15 cellular contexts compared by ENCODE assay signal in the genomic region with DNA sequence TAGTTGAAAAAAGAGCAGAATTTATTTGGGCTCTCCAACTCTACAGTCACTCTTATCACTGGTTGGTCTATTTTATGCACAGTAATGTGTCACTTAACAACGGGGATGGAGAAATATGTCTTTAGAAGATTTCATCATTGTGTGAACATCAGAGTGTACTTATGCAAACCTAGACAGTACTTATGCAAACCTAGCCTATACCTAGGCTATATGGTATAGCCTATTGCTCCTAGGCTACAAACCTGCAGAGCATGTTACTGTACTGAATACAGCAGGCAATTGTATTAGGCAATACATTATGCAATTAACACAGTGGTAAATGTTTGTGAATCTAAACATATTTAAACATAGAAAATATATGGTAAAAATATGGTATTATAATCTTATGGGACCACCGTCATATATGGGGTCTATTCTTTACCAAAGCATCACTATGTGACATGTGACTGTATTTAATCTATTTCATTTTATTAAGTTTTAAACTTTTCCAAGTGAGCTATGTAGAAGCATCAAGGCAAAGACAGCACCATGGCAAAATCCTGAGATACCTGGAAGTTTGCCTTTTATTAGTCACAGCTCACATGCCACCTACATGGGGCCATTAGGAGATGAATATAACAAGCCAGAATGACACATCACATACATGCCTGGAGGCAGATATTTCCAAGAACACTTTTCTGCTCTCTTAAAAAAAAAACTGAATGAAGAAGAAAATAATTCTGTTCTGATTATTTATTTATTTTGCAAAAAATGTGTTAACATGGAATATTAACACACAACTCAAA.
DNase-seq lines count a peak whose midpoint lies in the region; ATAC-seq, FAIRE-seq and TF ChIP-seq lines count a peak whose summit lies in the region.
"Had no signal": no experiment of that assay in that cellular context is flagged by ENCODE, and none has a peak within 500 bp of the region (broad histone marks: within the 10 kb centered on the region; RNA-seq: fewer than 3 reads in every experiment).

No MANE protein-coding gene starts in this region.

- H2BK120ac ChIP-seq in IMR-90 (ENCODE audit: low read depth, low read length) (no peak overlapping the region), trophoblast cell (ENCODE audit: insufficient read depth, low read length, poor library complexity) (no peak overlapping the region)

- no peak overlapping the region for H3K23ac ChIP-seq in IMR-90 (ENCODE audit: low read depth, low read length)
- H3K23ac ChIP-seq in trophoblast cell (ENCODE audit: low read length) = no peak overlapping the region

- BruUV-seq in IMR-90 (replicated peaks; lab: Mats Ljungman, UMichigan) = no TSS peak
- BruUV-seq in Calu3 (replicated peaks; lab: Mats Ljungman, UMichigan) = no TSS peak

- H3K27me3 ChIP-seq in IMR-90 (ENCODE audit: control insufficient read depth, insufficient read depth, low read length) (no peaks in the 10 kb centered on the region), bronchial epithelial cell (ENCODE audit: control insufficient read depth, insufficient read depth, low read length) (no peaks in the 10 kb centered on the region), trophoblast cell (ENCODE audit: insufficient read depth, low read length) (no peaks in the 10 kb centered on the region)
- H3K27me3 ChIP-seq: BLaER1 had no signal

- H3K14ac ChIP-seq in IMR-90 (replicated peaks; ENCODE audit: low read depth, low read length) (no peak overlapping the region), trophoblast cell (ENCODE audit: low read length) (no peak overlapping the region)

- CTCF ChIA-PET in IMR-90 (lab: Yijun Ruan, JAX) (no interaction called here), Calu3 (lab: Charles Lee) (interaction anchor here (1.2 kb wide), 1 partner anchor 13 kb away, joined by 3 read pairs; no protein-coding TSS in a partner anchor)

- H3K4me3 Mint-ChIP-seq in Calu3 (ENCODE audit: low read depth, unreplicated experiment) = no peak overlapping the region
- H3K4me3 Mint-ChIP-seq: GM23338, IgD-negative memory B cell had no signal

- no peak overlapping the region for H2AK9ac ChIP-seq in IMR-90 (replicated peaks; ENCODE audit: low read depth, low read length, poor library complexity)

- H3K79me2 ChIP-seq in trophoblast cell (ENCODE audit: control insufficient read depth, insufficient read depth, low read length, poor library complexity) = no peaks in the 10 kb centered on the region

- no peak for TF ChIP-seq RAD21 in IMR-90 (IDR thresholded peaks at IDR 0.05; ENCODE audit: low read length)

- H2AFZ ChIP-seq in IMR-90 (replicated peaks; ENCODE audit: low read length, poor library complexity) (no peak overlapping the region), trophoblast cell (ENCODE audit: insufficient read depth, low read length, poor library complexity) (no peak overlapping the region)
- H2AFZ ChIP-seq: GM23338 had no signal

- no peak overlapping the region for H2BK20ac ChIP-seq in IMR-90 (ENCODE audit: low read depth, low read length)

- H3K79me1 ChIP-seq in IMR-90 (ENCODE audit: low read depth in 1 of 2, low read length in 2 of 2) (no peaks in the 10 kb centered on the region), trophoblast cell (ENCODE audit: low read length) (no peaks in the 10 kb centered on the region)

- H2BK12ac ChIP-seq in trophoblast cell (ENCODE audit: low read length) = no peak overlapping the region

- H3K4ac ChIP-seq in IMR-90 (ENCODE audit: low read depth, low read length) (no peak overlapping the region), trophoblast cell (ENCODE audit: low read depth, low read length) (no peak overlapping the region)

- H4K91ac ChIP-seq in IMR-90 (ENCODE audit: insufficient read depth, low read depth, low read length) = no peak overlapping the region
- no peak overlapping the region for H4K91ac ChIP-seq in trophoblast cell (ENCODE audit: low read depth, low read length)

- no peak for TF ChIP-seq POLR2A in IMR-90 (IDR thresholded peaks at IDR 0.05; ENCODE audit: low read depth, low read length)

- H3K9ac ChIP-seq in IMR-90 (ENCODE audit: low read depth, low read length) (no peak overlapping the region), trophoblast cell (ENCODE audit: low read length) (no peak overlapping the region)
- H3K9ac ChIP-seq: BLaER1 had no signal

- no peak overlapping the region for H4K8ac ChIP-seq in IMR-90 (ENCODE audit: low read depth in 2 of 2, low read length in 2 of 2)
- H4K8ac ChIP-seq in trophoblast cell (ENCODE audit: low read depth, low read length) = no peak overlapping the region

- intact Hi-C loops in IMR-90 (cut with micrococcal nuclease) = no loop called here
- intact Hi-C loops in Calu3 (cut with micrococcal nuclease; ENCODE audit: unreplicated experiment) = no loop called here

- H3K36me3 ChIP-seq in IMR-90 (ENCODE audit: control insufficient read depth, insufficient read depth, low read length) (no peaks in the 10 kb centered on the region), bronchial epithelial cell (ENCODE audit: control insufficient read depth, insufficient read depth, low read length) (no peaks in the 10 kb centered on the region), trophoblast cell (ENCODE audit: control insufficient read depth in 1 of 2, insufficient read depth in 2 of 2, low read length in 2 of 2) (no peaks in the 10 kb centered on the region)
- H3K36me3 ChIP-seq: BLaER1 had no signal

- dilution Hi-C loops in IMR-90 (cut with HindIII; ENCODE audit: low sequenced_read_pairs, unreplicated experiment) = no loop called here

- in situ Hi-C loops in IMR-90 (cut with MboI; ENCODE audit: low sequenced_read_pairs) = no loop called here

- no peak overlapping the region for H3K27ac ChIP-seq in IMR-90 (ENCODE audit: insufficient read depth, low read length)
- no peak overlapping the region for H3K27ac ChIP-seq in trophoblast cell (ENCODE audit: low read depth, low read length)
- H3K27ac ChIP-seq: 22Rv1, BLaER1 had no signal

- no peaks in the 10 kb centered on the region for H3K27me3 Mint-ChIP-seq in Calu3 (ENCODE audit: unreplicated experiment)
- H3K27me3 Mint-ChIP-seq: IgD-negative memory B cell had no signal

- H3K27ac Mint-ChIP-seq in Calu3 (ENCODE audit: unreplicated experiment) = no peak overlapping the region
- H3K27ac Mint-ChIP-seq: GM23338, IgD-negative memory B cell had no signal

- H2BK5ac ChIP-seq in IMR-90 (ENCODE audit: low read depth, low read length, poor library complexity, severe bottlenecking) = no peak overlapping the region
- no peak overlapping the region for H2BK5ac ChIP-seq in trophoblast cell (ENCODE audit: low read depth, low read length, poor library complexity)

- H3K4me2 ChIP-seq in IMR-90 (ENCODE audit: low read depth, low read length) (no peak overlapping the region), trophoblast cell (ENCODE audit: low read length) (no peak overlapping the region)
- H3K4me2 ChIP-seq: BLaER1, GM23338 had no signal

- no peak for ATAC-seq in IMR-90 (ENCODE audit: low read depth)
- ATAC-seq: GM12878, GM23338 had no signal

- no peak overlapping the region for H3K18ac ChIP-seq in IMR-90 (ENCODE audit: low read depth, low read length)
- H3K18ac ChIP-seq in trophoblast cell (ENCODE audit: low read length) = no peak overlapping the region

- no peak overlapping the region for H4K12ac ChIP-seq in trophoblast cell (ENCODE audit: low read depth, low read length)

- H3K36me3 Mint-ChIP-seq in Calu3 (ENCODE audit: insufficient read depth, unreplicated experiment) = no peaks in the 10 kb centered on the region

- FAIRE-seq in bronchial epithelial cell (lab: Jason Lieb, UNC) = no peak
- FAIRE-seq: GM12878, GM18507 had no signal

- H3K4me1 Mint-ChIP-seq in Calu3 (ENCODE audit: low read depth, unreplicated experiment) = peaks cover 9% of the 10 kb centered on the region

- no peak overlapping the region for H2AK5ac ChIP-seq in IMR-90 (ENCODE audit: low read depth, low read length)
- no peak overlapping the region for H2AK5ac ChIP-seq in trophoblast cell (ENCODE audit: low read length)

- no peaks in the 10 kb centered on the region for H3K9me1 ChIP-seq in IMR-90 (ENCODE audit: insufficient read depth, low read length)

- H3K9me3 Mint-ChIP-seq in Calu3 (ENCODE audit: low read depth, unreplicated experiment) = peaks cover 2% of the 10 kb centered on the region
- H3K9me3 Mint-ChIP-seq: GM23338, IgD-negative memory B cell had no signal

- no peak overlapping the region for H2BK15ac ChIP-seq in IMR-90 (ENCODE audit: low read depth, low read length)

- TF ChIP-seq CTCF in IMR-90 (conservative IDR thresholded peaks at IDR 0.05; ENCODE audit: low read depth, low read length) (no peak), bronchial epithelial cell (IDR thresholded peaks at IDR 0.05; ENCODE audit: insufficient read depth, low read length, severe bottlenecking) (no peak), Calu3 (IDR thresholded peaks at IDR 0.05; ENCODE audit: unreplicated experiment) (no peak)

- POLR2A ChIA-PET in IMR-90 (lab: Charles Lee; ENCODE audit: unreplicated experiment) = no interaction called here

- no peak overlapping the region for H4K5ac ChIP-seq in IMR-90 (ENCODE audit: low read depth, low read length)

- H3K4me1 ChIP-seq in IMR-90 (ENCODE audit: control insufficient read depth, insufficient read depth, low read length) = no peaks in the 10 kb centered on the region
- no peaks in the 10 kb centered on the region for H3K4me1 ChIP-seq in trophoblast cell (ENCODE audit: control insufficient read depth in 1 of 2, insufficient read depth in 2 of 2, low read length in 2 of 2)

- H3K56ac ChIP-seq in IMR-90 (ENCODE audit: extremely low read depth, insufficient read depth, low read length) = no peak overlapping the region

- DNase-seq in AML-193 (lab: John Stamatoyannopoulos, UW) (peak; percentile 38 to 40), IMR-90 (peak; percentile 11), bronchial epithelial cell (ENCODE audit: low read depth) (peak; percentile 92), trophoblast cell (peak; percentile 75 to 90), pons (ENCODE audit: low spot score) (no peak), Calu3 (no peak), NCI-H2081 (lab: John Stamatoyannopoulos, UW) (no peak)
- DNase-seq: DMS79, H7 had no signal

- H3K9me3 ChIP-seq in IMR-90 (ENCODE audit: control insufficient read depth, insufficient read depth, low read length) (no peaks in the 10 kb centered on the region), trophoblast cell (ENCODE audit: insufficient read depth, low read depth, low read length) (no peaks in the 10 kb centered on the region)
- H3K9me3 ChIP-seq: BLaER1 had no signal

- H4K20me1 ChIP-seq in IMR-90 (ENCODE audit: insufficient read depth, low read length) = no peaks in the 10 kb centered on the region
- H4K20me1 ChIP-seq: BLaER1 had no signal

- no CpG with 5 or more reads among the region's 2 CpGs for WGBS in IMR-90 (ENCODE audit: extremely low coverage in 2 of 2, insufficient read length in 1 of 2), 2 experiments
- no CpG with 5 or more reads among the region's 2 CpGs for whole genome bisulfite sequencing in trophoblast cell (ENCODE audit: extremely low coverage, insufficient coverage, insufficient read length)

- H3K4me3 ChIP-seq in IMR-90 (ENCODE audit: insufficient read depth, low read depth, low read length) (no peak overlapping the region), bronchial epithelial cell (ENCODE audit: low read depth, low read length) (no peak overlapping the region), trophoblast cell (ENCODE audit: low read depth, low read length) (no peak overlapping the region)
- H3K4me3 ChIP-seq: BLaER1, GM12878, GM23338 had no signal

TF ChIP-seq in IMR-90, 13 proteins besides CTCF, POLR2A, EP300 and RAD21 (continues in another document):
- no peak for TF ChIP-seq CEBPB (IDR thresholded peaks at IDR 0.05; ENCODE audit: low read depth, low read length)
- no peak for TF ChIP-seq RCOR1 (IDR thresholded peaks at IDR 0.05; ENCODE audit: insufficient replicate concordance, low read length)

Comparison
In these comparisons a context has a peak if more than half of its experiments do, and no peak if none do; other contexts are left out.
1. DNase-seq: peak in AML-193 (2 of 2), IMR-90 (single experiment), bronchial epithelial cell (single experiment) and trophoblast cell (2 of 2); none in pons (single experiment), Calu3 (single experiment) and NCI-H2081 (0 of 2).